In genomic region chr7:28698744-28699291, GRCh38 we compare ENCODE assay signal across 3 cellular contexts.
TF ChIP-seq lines count a peak whose summit lies in the region.

No MANE protein-coding gene starts in this region.

TF ChIP-seq in HEK293, 187 proteins besides CTCF, POLR2A, EP300 and RAD21 (continued from another document):
- TF ChIP-seq ELK4 (IDR thresholded peaks at IDR 0.05; ENCODE audit: borderline replicate concordance, low read depth, low read length) (no peak), PRDM6 (tag by site-specific recombination; IDR thresholded peaks at IDR 0.05) (peak; percentile 63; the same call in 1 of the 2 replicates), ZNF311 (tag by site-specific recombination; IDR thresholded peaks at IDR 0.05; ENCODE audit: borderline replicate concordance) (no peak), FEZF1 (tag by site-specific recombination; IDR thresholded peaks at IDR 0.05) (peak; percentile 44; the same call in 1 of the 2 replicates)

TF ChIP-seq in GM12878, 131 proteins besides CTCF, POLR2A, EP300 and RAD21 (continued from another document and continues in another):
- TF ChIP-seq CUX1 (IDR thresholded peaks at IDR 0.05; ENCODE audit: insufficient replicate concordance, low read depth, low read length) (no peak), CREB1 (IDR thresholded peaks at IDR 0.05; ENCODE audit: low read depth) (no peak), PAX8 (IDR thresholded peaks at IDR 0.05) (no peak), BRCA1 (IDR thresholded peaks at IDR 0.05; ENCODE audit: low read depth, low read length) (no peak), ATF7 (IDR thresholded peaks at IDR 0.05; ENCODE audit: low read depth) (0 out of 2 replicates have a peak, but pooled peaks have one; percentile 17), ZNF384 (IDR thresholded peaks at IDR 0.05; ENCODE audit: borderline replicate concordance, low read depth, low read length) (peak; percentile 39), YY1 (IDR thresholded peaks at IDR 0.05; ENCODE audit: low read depth, low read length) (no peak), ZNF274 (IDR thresholded peaks at IDR 0.05; ENCODE audit: insufficient read depth, insufficient read length) (no peak), IKZF2 (IDR thresholded peaks at IDR 0.05) (peak in 1 of 2 experiments; percentile 23; a peak in 2 of 4 replicates), TARDBP (IDR thresholded peaks at IDR 0.05; ENCODE audit: borderline replicate concordance) (no peak), ZSCAN29 (IDR thresholded peaks at IDR 0.05) (no peak), E4F1 (IDR thresholded peaks at IDR 0.05; ENCODE audit: borderline replicate concordance, partially characterized antibody) (no peak)
- TF ChIP-seq, protein P1, sequence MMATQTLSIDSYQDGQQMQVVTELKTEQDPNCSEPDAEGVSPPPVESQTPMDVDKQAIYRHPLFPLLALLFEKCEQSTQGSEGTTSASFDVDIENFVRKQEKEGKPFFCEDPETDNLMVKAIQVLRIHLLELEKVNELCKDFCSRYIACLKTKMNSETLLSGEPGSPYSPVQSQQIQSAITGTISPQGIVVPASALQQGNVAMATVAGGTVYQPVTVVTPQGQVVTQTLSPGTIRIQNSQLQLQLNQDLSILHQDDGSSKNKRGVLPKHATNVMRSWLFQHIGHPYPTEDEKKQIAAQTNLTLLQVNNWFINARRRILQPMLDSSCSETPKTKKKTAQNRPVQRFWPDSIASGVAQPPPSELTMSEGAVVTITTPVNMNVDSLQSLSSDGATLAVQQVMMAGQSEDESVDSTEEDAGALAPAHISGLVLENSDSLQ (IDR thresholded peaks at IDR 0.05) = no peak
- TF ChIP-seq, protein P2, sequence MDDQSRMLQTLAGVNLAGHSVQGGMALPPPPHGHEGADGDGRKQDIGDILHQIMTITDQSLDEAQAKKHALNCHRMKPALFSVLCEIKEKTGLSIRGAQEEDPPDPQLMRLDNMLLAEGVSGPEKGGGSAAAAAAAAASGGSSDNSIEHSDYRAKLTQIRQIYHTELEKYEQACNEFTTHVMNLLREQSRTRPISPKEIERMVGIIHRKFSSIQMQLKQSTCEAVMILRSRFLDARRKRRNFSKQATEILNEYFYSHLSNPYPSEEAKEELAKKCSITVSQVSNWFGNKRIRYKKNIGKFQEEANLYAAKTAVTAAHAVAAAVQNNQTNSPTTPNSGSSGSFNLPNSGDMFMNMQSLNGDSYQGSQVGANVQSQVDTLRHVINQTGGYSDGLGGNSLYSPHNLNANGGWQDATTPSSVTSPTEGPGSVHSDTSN (IDR thresholded peaks at IDR 0.05; ENCODE audit: insufficient replicate concordance, low read depth, low read length) = no peak

TF ChIP-seq in WTC11, 78 proteins besides CTCF, POLR2A, EP300 and RAD21 (continued from another document):
- TF ChIP-seq E2F1 (CRISPR knock-in tag; IDR thresholded peaks at IDR 0.05) (no peak), NFYB (CRISPR knock-in tag; conservative IDR thresholded peaks at IDR 0.05; ENCODE audit: low read depth) (no peak)
